Comparison of ENCODE assay signal across 16 cellular contexts in genomic region chr20:10541668-10542411, GRCh38.
DNase-seq lines count a peak whose midpoint lies in the region; ATAC-seq, FAIRE-seq and TF ChIP-seq lines count a peak whose summit lies in the region.
"Had no signal": no experiment of that assay in that cellular context is flagged by ENCODE, and none has a peak within 500 bp of the region (broad histone marks: within the 10 kb centered on the region; RNA-seq: fewer than 3 reads in every experiment).

No MANE protein-coding gene starts in this region.

- FAIRE-seq in astrocyte (lab: Jason Lieb, UNC), result no peak
- FAIRE-seq: urothelium cell line had no signal

- DNase-seq in NCI-H2081 (lab: John Stamatoyannopoulos, UW) (peak; percentile 49 to 78), astrocyte (ENCODE audit: low read depth) (no peak), osteoblast (ENCODE audit: insufficient read length, low spot score, missing footprints) (no peak), H7 (no peak), T-cell (no peak), GF-D8 (lab: John Stamatoyannopoulos, UW) (no peak), foreskin fibroblast (no peak)
- DNase-seq: activated CD8-positive, alpha-beta T cell treated with anti-CD3 and anti-CD28 coated beads for 36 hours; adrenal gland; cerebellar nuclear complex; heart left ventricle; spleen; stimulated activated naive CD4-positive, alpha-beta T cell had no signal

- peaks cover 23% of the 10 kb centered on the region for H3K4me1 ChIP-seq in astrocyte (ENCODE audit: insufficient read depth, low read length)
- H3K4me1 ChIP-seq in osteoblast (ENCODE audit: insufficient read depth, low read length), result peaks cover 30% of the 10 kb centered on the region
- H3K4me1 ChIP-seq: adrenal gland had no signal

- no peak for TF ChIP-seq CTCF in astrocyte (IDR thresholded peaks at IDR 0.05; ENCODE audit: insufficient read depth, low read depth, low read length)
- no peak for TF ChIP-seq CTCF in osteoblast (IDR thresholded peaks at IDR 0.05; ENCODE audit: extremely low read depth, low read depth, low read length)
- TF ChIP-seq CTCF in foreskin fibroblast (IDR thresholded peaks at IDR 0.05; ENCODE audit: low read depth, low read length), result no peak

- H3K79me2 ChIP-seq in astrocyte (ENCODE audit: insufficient read depth, low read length) (no peaks in the 10 kb centered on the region), osteoblast (ENCODE audit: insufficient read depth, low read length) (no peaks in the 10 kb centered on the region)

- H3K9me3 ChIP-seq in astrocyte (ENCODE audit: insufficient read depth, low read depth, low read length), result no peaks in the 10 kb centered on the region
- no peaks in the 10 kb centered on the region for H3K9me3 ChIP-seq in osteoblast (ENCODE audit: low read depth, low read length)
- H3K9me3 ChIP-seq: adrenal gland, heart left ventricle, spleen had no signal

- ATAC-seq in GM18511 (IDR thresholded peaks at IDR 0.05; ENCODE audit: unreplicated experiment) (peak; percentile 59), T-cell (replicated peaks in 1 of 4) (no peak)
- ATAC-seq: activated CD8-positive, alpha-beta T cell treated with anti-CD3 and anti-CD28 coated beads for 36 hours; heart left ventricle had no signal

- H3K4me1 Mint-ChIP-seq in astrocyte (ENCODE audit: low read depth, unreplicated experiment) (peaks cover 30% of the 10 kb centered on the region), T-cell (peaks cover 25 to 34% (median 34%) of the 10 kb centered on the region in 3 donors)

- no peak overlapping the region for H2AFZ ChIP-seq in astrocyte (ENCODE audit: low read depth, low read length)
- H2AFZ ChIP-seq in osteoblast (ENCODE audit: low read length), result no peak overlapping the region

- H3K4me3 Mint-ChIP-seq in astrocyte (ENCODE audit: unreplicated experiment) (no peak overlapping the region), T-cell (no peak overlapping the region)
- H3K4me3 Mint-ChIP-seq: activated CD8-positive, alpha-beta T cell treated with anti-CD3 and anti-CD28 coated beads for 36 hours; activated T-helper 1 cell treated with anti-CD3 and anti-CD28 coated beads, Interleukin-12 subunit alpha, Interleukin-12 subunit beta, Interleukin-2, Interleukin-4 antibody, amounts not matched to agents 30 ng/mL and 10 ng/mL and 1 ng/mL, durations not matched to agents 14 hours and 24 hours and 36 hours had no signal

- H3K4me2 ChIP-seq in astrocyte (ENCODE audit: low read length) (peak overlapping the region; percentile 12), osteoblast (ENCODE audit: insufficient read depth, low read length) (no peak overlapping the region)

- H3K9me3 Mint-ChIP-seq in astrocyte (ENCODE audit: unreplicated experiment) (peaks cover 1% of the 10 kb centered on the region), T-cell (no peaks in the 10 kb centered on the region)
- H3K9me3 Mint-ChIP-seq: activated CD8-positive, alpha-beta T cell treated with anti-CD3 and anti-CD28 coated beads for 36 hours; activated T-helper 1 cell treated with anti-CD3 and anti-CD28 coated beads, Interleukin-12 subunit alpha, Interleukin-12 subunit beta, Interleukin-2, Interleukin-4 antibody, amounts not matched to agents 30 ng/mL and 10 ng/mL and 1 ng/mL, durations not matched to agents 14 hours and 24 hours and 36 hours had no signal

- H4K20me1 ChIP-seq in astrocyte (ENCODE audit: insufficient read depth, low read length) (no peaks in the 10 kb centered on the region), osteoblast (ENCODE audit: insufficient read depth, low read length) (no peaks in the 10 kb centered on the region)

- H3K27me3 Mint-ChIP-seq in astrocyte (ENCODE audit: low read depth, unreplicated experiment), result no peaks in the 10 kb centered on the region
- H3K27me3 Mint-ChIP-seq in T-cell, result no peaks in the 10 kb centered on the region
- H3K27me3 Mint-ChIP-seq: activated CD8-positive, alpha-beta T cell treated with anti-CD3 and anti-CD28 coated beads for 36 hours had no signal

- H3K36me3 Mint-ChIP-seq in astrocyte (ENCODE audit: low read depth, unreplicated experiment), result no peaks in the 10 kb centered on the region
- no peaks in the 10 kb centered on the region for H3K36me3 Mint-ChIP-seq in T-cell

- peak overlapping the region; percentile 95 for H3K27ac Mint-ChIP-seq in astrocyte (ENCODE audit: unreplicated experiment)
- H3K27ac Mint-ChIP-seq in T-cell, result no peak overlapping the region
- H3K27ac Mint-ChIP-seq: activated CD8-positive, alpha-beta T cell treated with anti-CD3 and anti-CD28 coated beads for 36 hours; activated T-helper 1 cell treated with anti-CD3 and anti-CD28 coated beads, Interleukin-12 subunit alpha, Interleukin-12 subunit beta, Interleukin-2, Interleukin-4 antibody, amounts not matched to agents 30 ng/mL and 10 ng/mL and 1 ng/mL, durations not matched to agents 14 hours and 24 hours and 36 hours had no signal

- CTCF ChIA-PET in T-cell (lab: Charles Lee), result no interaction called here

- H3K9ac ChIP-seq in astrocyte (ENCODE audit: low read length), result peak overlapping the region; percentile 3

- POLR2A ChIA-PET in T-cell (lab: Charles Lee), result no interaction called here

- no peak overlapping the region for H3K4me3 ChIP-seq in astrocyte (ENCODE audit: insufficient read depth, low read depth, low read length)
- H3K4me3 ChIP-seq in osteoblast (ENCODE audit: insufficient read depth, low read length), result no peak overlapping the region
- no peak overlapping the region for H3K4me3 ChIP-seq in H7 (ENCODE audit: insufficient read depth, low read depth, low read length)
- H3K4me3 ChIP-seq in foreskin fibroblast (ENCODE audit: low read depth in 1 of 2, low read length in 2 of 2), result no peak overlapping the region
- H3K4me3 ChIP-seq: adrenal gland, heart left ventricle, spleen had no signal

- H3K36me3 ChIP-seq in astrocyte (ENCODE audit: insufficient read depth, low read length), result no peaks in the 10 kb centered on the region
- H3K36me3 ChIP-seq in osteoblast (ENCODE audit: insufficient read depth, low read length), result no peaks in the 10 kb centered on the region
- no peaks in the 10 kb centered on the region for H3K36me3 ChIP-seq in H7 (replicated peaks; ENCODE audit: control insufficient read depth, insufficient read depth, low read length)
- H3K36me3 ChIP-seq: adrenal gland, heart left ventricle, spleen had no signal

- H3K27ac ChIP-seq in astrocyte (ENCODE audit: low read depth, low read length) (peak overlapping the region; percentile 90), osteoblast (ENCODE audit: low read depth, low read length) (peak overlapping the region; percentile 98)

- H3K27me3 ChIP-seq in astrocyte (ENCODE audit: insufficient read depth, low read length) (no peaks in the 10 kb centered on the region), osteoblast (ENCODE audit: insufficient read depth, low read length) (no peaks in the 10 kb centered on the region), H7 (ENCODE audit: control insufficient read depth, insufficient read depth, low read length) (no peaks in the 10 kb centered on the region)
- H3K27me3 ChIP-seq: adrenal gland, heart left ventricle, spleen had no signal

Comparison
In these comparisons a context has a peak if more than half of its experiments do, and no peak if none do; other contexts are left out.
1. DNase-seq: peak in NCI-H2081 (2 of 2); none in astrocyte (single experiment), osteoblast (single experiment), H7 (single experiment), T-cell (0 of 34), GF-D8 (single experiment) and foreskin fibroblast (0 of 2).